Comparison of ENCODE assay signal across 8 cellular contexts in the genomic region with DNA sequence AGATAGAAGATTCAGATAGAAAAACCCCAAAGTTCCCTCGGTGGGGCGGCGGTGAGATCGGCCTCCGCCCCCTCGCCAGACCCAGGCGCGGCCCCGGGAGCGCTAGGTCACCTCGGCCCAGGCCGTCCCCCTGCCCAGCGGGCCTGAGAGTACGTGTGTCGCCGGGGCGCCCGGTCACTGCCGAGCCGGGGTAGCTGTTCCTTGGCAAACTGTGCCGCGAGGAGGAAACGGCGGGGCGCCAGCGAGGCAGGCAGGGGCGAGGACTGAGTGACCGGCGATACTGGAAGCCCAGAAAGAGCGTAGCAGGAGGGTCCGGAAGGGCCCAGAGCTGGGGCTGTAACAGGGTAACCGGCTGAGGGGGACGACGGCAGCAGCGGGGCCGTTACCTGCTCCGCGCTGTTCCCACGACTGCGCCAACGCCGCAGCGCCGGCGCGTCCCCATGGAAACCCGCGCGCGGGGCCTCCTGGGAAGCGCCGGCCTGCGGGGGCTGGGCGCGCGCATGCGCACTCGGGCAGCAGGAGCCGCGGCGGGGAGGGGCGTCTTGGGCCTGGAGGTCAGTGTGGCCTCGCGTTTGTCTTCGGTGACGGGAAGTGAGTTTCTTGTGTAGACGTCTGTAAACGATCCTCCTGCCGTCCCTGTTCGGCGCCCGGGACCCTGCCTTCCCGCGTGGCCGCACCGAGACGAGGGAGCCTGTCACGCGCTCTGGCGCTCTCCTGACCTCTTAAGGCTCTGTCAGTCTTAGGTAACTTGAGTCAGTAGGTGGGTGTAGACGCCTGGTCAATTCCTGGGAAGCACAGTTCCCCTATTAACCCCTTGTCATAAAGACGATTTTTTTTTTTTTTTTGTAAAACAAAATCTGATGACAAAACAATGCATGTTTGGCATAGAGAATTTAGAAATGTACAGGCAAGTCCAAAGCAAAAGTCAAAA. TPM values are rescaled to one million over a fixed set of nuclear protein-coding genes. Genes with fewer than 3 reads are reported as not detected.
DNase-seq lines count a peak whose midpoint lies in the region; ATAC-seq and TF ChIP-seq lines count a peak whose summit lies in the region.

A gene (minus strand): TSS at position 440 of the 931 bp plus-strand sequence. CDS start 17,285 bp downstream, outside the sequence.

- no peaks in the 10 kb centered on the region for H3K36me3 ChIP-seq in SU-DHL-6 (ENCODE audit: low read length)
- no peaks in the 10 kb centered on the region for H3K36me3 ChIP-seq in adipocyte (ENCODE audit: control insufficient read depth, insufficient read depth, low read length, severe bottlenecking)
- no peaks in the 10 kb centered on the region for H3K36me3 ChIP-seq in heart right ventricle
- no peaks in the 10 kb centered on the region for H3K36me3 ChIP-seq in upper lobe of right lung

- 0% methylated on average over 82 of the region's 82 CpGs for WGBS in heart right ventricle, 2 donors

- H3K4me1 ChIP-seq in adipocyte (ENCODE audit: control insufficient read depth, insufficient read depth, low read length) = peaks cover 28% of the 10 kb centered on the region
- peaks cover 4 to 24% (median 15%) of the 10 kb centered on the region in 9 donors for H3K4me1 ChIP-seq in heart right ventricle
- H3K4me1 ChIP-seq in upper lobe of right lung = peaks cover 6% of the 10 kb centered on the region

- DNase-seq in NCI-H1105 treated with DMSO at 0.1 percent for 48 hours (lab: John Stamatoyannopoulos, UW) (peak; percentile 86), adipocyte (ENCODE audit: low read depth) (peak; percentile 95), heart right ventricle (peak; percentile 90 to 96), posterior vena cava (ENCODE audit: low spot score) (peak; percentile 97), upper lobe of right lung (peak; percentile 97)

- H4K20me1 ChIP-seq in SU-DHL-6 (ENCODE audit: low read depth, low read length) = no peaks in the 10 kb centered on the region

- TF ChIP-seq CTCF in GM12875 (IDR thresholded peaks at IDR 0.05; ENCODE audit: borderline replicate concordance, insufficient read depth, low read depth, low read length) (peak; percentile 23; the same call in 1 of the 2 replicates), SU-DHL-6 (IDR thresholded peaks at IDR 0.05; ENCODE audit: insufficient read depth, low read length, poor library complexity, severe bottlenecking) (no peak), heart right ventricle (IDR thresholded peaks at IDR 0.05) (peak in 3 of 9 donors; percentile 20 to 36 (median 25)), upper lobe of right lung (IDR thresholded peaks at IDR 0.05) (no peak)

- H3K27me3 ChIP-seq in SU-DHL-6 (ENCODE audit: low read length) (no peaks in the 10 kb centered on the region), adipocyte (replicated peaks; ENCODE audit: control insufficient read depth, insufficient read depth, low read length) (no peaks in the 10 kb centered on the region), heart right ventricle (no peaks in the 10 kb centered on the region), upper lobe of right lung (no peaks in the 10 kb centered on the region)

- intact Hi-C loops in heart right ventricle (cut with DNase I) = loop anchor here in 2 of 10 donors (10.0 kb wide), 1 partner anchor 131 kb away; a partner anchor contains a TSS
- intact Hi-C loops in posterior vena cava (cut with DNase I) = no loop called here
- intact Hi-C loops in upper lobe of right lung (cut with DNase I) = no loop called here

- H3K9ac ChIP-seq in SU-DHL-6 (ENCODE audit: low read length) = peak within 1 kb of the TSS; percentile 72
- peak within 1 kb of the TSS; percentile 93 for H3K9ac ChIP-seq in adipocyte (ENCODE audit: low read length)

- H3K4me3 ChIP-seq in GM12875 (ENCODE audit: low read depth, low read length) = peak within 1 kb of the TSS; percentile 84
- peak within 1 kb of the TSS; percentile 88 for H3K4me3 ChIP-seq in SU-DHL-6 (ENCODE audit: insufficient read depth, low read length, poor library complexity, severe bottlenecking)
- H3K4me3 ChIP-seq in adipocyte (ENCODE audit: low read length) = peak within 1 kb of the TSS; percentile 94
- H3K4me3 ChIP-seq in heart right ventricle = peak within 1 kb of the TSS; percentile 66 to 96 (median 89)
- H3K4me3 ChIP-seq in upper lobe of right lung = peak within 1 kb of the TSS; percentile 93

- H3K27ac ChIP-seq in SU-DHL-6 (ENCODE audit: low read depth, low read length) = peak within 1 kb of the TSS; percentile 33; the same call in 1 of the 2 replicates
- H3K27ac ChIP-seq in heart right ventricle = peak within 1 kb of the TSS; percentile 68 to 97 (median 94)
- H3K27ac ChIP-seq in upper lobe of right lung = peak within 1 kb of the TSS; percentile 94

- H3F3A ChIP-seq in SU-DHL-6 (ENCODE audit: insufficient read depth) = no peaks in the 10 kb centered on the region

- no peaks in the 10 kb centered on the region for H3K9me2 ChIP-seq in SU-DHL-6 (replicated peaks; ENCODE audit: insufficient read depth, low read length)

- H3K9me3 ChIP-seq in SU-DHL-6 (ENCODE audit: insufficient read depth, low read length) (no peaks in the 10 kb centered on the region), adipocyte (ENCODE audit: control insufficient read depth, low read length) (no peaks in the 10 kb centered on the region), heart right ventricle (peaks cover 0 to 6% (median 0%) of the 10 kb centered on the region in 11 donors), upper lobe of right lung (no peaks in the 10 kb centered on the region)

- peak within 1 kb of the TSS; percentile 92 for H3K4me2 ChIP-seq in SU-DHL-6 (ENCODE audit: low read depth, low read length, poor library complexity, severe bottlenecking)

- no peaks in the 10 kb centered on the region for H3K79me2 ChIP-seq in SU-DHL-6 (ENCODE audit: insufficient read depth, low read length)

- peak; percentile 94 for ATAC-seq in HG02759 (IDR thresholded peaks at IDR 0.05; ENCODE audit: unreplicated experiment)
- peak; percentile 94 to 96 (median 94) for ATAC-seq in heart right ventricle
- peak; percentile 97 for ATAC-seq in upper lobe of right lung

- H2AFZ ChIP-seq in SU-DHL-6 (ENCODE audit: low read depth, low read length, severe bottlenecking) = peak within 1 kb of the TSS; percentile 100

RNA-seq across cellular contexts. Expression of the gene that starts here (rescaled TPM):
- total RNA-seq in heart right ventricle (1 to 10 TPM in 3 of 10 donors, under 1 TPM in 7; 0.21 to 2.1 (median 0.78) TPM), posterior vena cava (1 to 10 TPM; 1.5 to 1.7 TPM), upper lobe of right lung (1.8 TPM)
- polyA plus RNA-seq in heart right ventricle = under 1 TPM; 0.58 to 0.95 TPM

Comparison
In these comparisons a context has a peak if more than half of its experiments do, and no peak if none do; other contexts are left out.
1. Peak in every context shown above with its lines: DNase-seq, ATAC-seq, H3K4me3 ChIP-seq and H3K27ac ChIP-seq.
2. H3K27ac ChIP-seq: peak in every context shown above with its lines; median percentile 94 in heart right ventricle; 94 in upper lobe of right lung; 33 in SU-DHL-6.